ENCODE assay signal across 2 cellular contexts in genomic region chrX:153565996-153566580, GRCh38.
TF ChIP-seq lines count a peak whose summit lies in the region.

No MANE protein-coding gene starts in this region.

TF ChIP-seq in HEK293T, 16 proteins besides CTCF, POLR2A, EP300 and RAD21:
- TF ChIP-seq LEF1 (IDR thresholded peaks at IDR 0.05; ENCODE audit: borderline replicate concordance) (no peak), HDGF (IDR thresholded peaks at IDR 0.05; ENCODE audit: borderline replicate concordance) (no peak), NFRKB (IDR thresholded peaks at IDR 0.05) (no peak), CTBP1 (IDR thresholded peaks at IDR 0.05; ENCODE audit: borderline replicate concordance) (no peak), BHLHE40 (IDR thresholded peaks at IDR 0.05; ENCODE audit: borderline replicate concordance) (no peak), ELF4 (IDR thresholded peaks at IDR 0.05) (no peak), PKNOX1 (IDR thresholded peaks at IDR 0.05) (no peak), SP1 (IDR thresholded peaks at IDR 0.05) (no peak), FOXA1 (IDR thresholded peaks at IDR 0.05) (no peak), L3MBTL2 (conservative IDR thresholded peaks at IDR 0.05) (no peak), ARNT (IDR thresholded peaks at IDR 0.05) (no peak), FOXK2 (IDR thresholded peaks at IDR 0.05) (no peak), TARDBP (IDR thresholded peaks at IDR 0.05) (no peak)
TF ChIP-seq in HEK293T: peak in this region for 0.

TF ChIP-seq in K562, 482 proteins besides CTCF, POLR2A, EP300 and RAD21:
- TF ChIP-seq RB1 (IDR thresholded peaks at IDR 0.05; ENCODE audit: low read depth) (no peak), TFAP4 (CRISPR knock-in tag; IDR thresholded peaks at IDR 0.05; ENCODE audit: borderline replicate concordance) (peak; percentile 15; the same call in 1 of the 2 replicates)
